Comparison of ENCODE assay signal across 8 cellular contexts in genomic region chr15:81410318-81410753, GRCh38. TPM values are rescaled to one million over a fixed set of nuclear protein-coding genes. Genes with fewer than 3 reads are reported as not detected.
A peak's percentile ranks its signal among the peaks of the same experiment; 100 is the strongest.
DNase-seq lines count a peak whose midpoint lies in the region; ATAC-seq and TF ChIP-seq lines count a peak whose summit lies in the region.

No MANE protein-coding gene starts in this region.

- TF ChIP-seq CTCF in HFF-Myc (IDR thresholded peaks at IDR 0.05; ENCODE audit: low read depth, low read length, missing control alignments): peak; percentile 37

- DNase-seq in DMS 273 (lab: John Stamatoyannopoulos, UW; ENCODE audit: unreplicated experiment) (peak; percentile 80), HFF-Myc (ENCODE audit: extremely low read depth, low read depth) (peak; percentile 59), NCI-H524 (lab: John Stamatoyannopoulos, UW) (peak; percentile 91 to 93), anterior cingulate cortex (lab: John Stamatoyannopoulos, UW) (peak in 40 of 58 donors; percentile 2 to 87 (median 27)), left ventricle myocardium superior (peak; percentile 49), putamen (ENCODE audit: low spot score) (peak; percentile 57)
- no peak for DNase-seq in activated CD4-positive, CD25-positive, alpha-beta regulatory T cell (lab: John Stamatoyannopoulos, UW)

- intact Hi-C loops in left ventricle myocardium superior (cut with micrococcal nuclease): no loop called here

- ATAC-seq in left ventricle myocardium superior (peak; percentile 91), GM18519 (IDR thresholded peaks at IDR 0.05; ENCODE audit: low FRiP score, unreplicated experiment) (no peak)

- H3K4me3 ChIP-seq in HFF-Myc (replicated peaks; ENCODE audit: low read depth, low read length): no peak overlapping the region

RNA-seq across cellular contexts. Expression of gene TMC3, which starts 36.3 kb away (rescaled TPM):
- total RNA-seq in left ventricle myocardium superior: not detected

Comparison
In these comparisons a context has a peak if more than half of its experiments do, and no peak if none do; other contexts are left out.
1. DNase-seq: peak in DMS 273 (single experiment), HFF-Myc (single experiment), NCI-H524 (2 of 2), anterior cingulate cortex (40 of 58), left ventricle myocardium superior (single experiment) and putamen (single experiment); none in activated CD4-positive, CD25-positive, alpha-beta regulatory T cell (0 of 4).